Comparison of ENCODE assay signal across 15 cellular contexts in genomic region chr1:8947127-8947691, GRCh38. TPM values are rescaled to one million over a fixed set of nuclear protein-coding genes. Genes with fewer than 3 reads are reported as not detected.
A peak's percentile ranks its signal among the peaks of the same experiment; 100 is the strongest.
DNase-seq lines count a peak whose midpoint lies in the region; ATAC-seq, FAIRE-seq and TF ChIP-seq lines count a peak whose summit lies in the region.
"Had no signal": no experiment of that assay in that cellular context is flagged by ENCODE, and none has a peak within 500 bp of the region (broad histone marks: within the 10 kb centered on the region; RNA-seq: fewer than 3 reads in every experiment).

No MANE protein-coding gene starts in this region.

- H3K36me3 ChIP-seq in KOPT-K1 (ENCODE audit: insufficient read depth, low read length): no peaks in the 10 kb centered on the region
- H3K36me3 ChIP-seq: gastrocnemius medialis, left lung, ovary had no signal

- peaks cover 84% of the 10 kb centered on the region for H3K4me1 Mint-ChIP-seq in activated CD4-positive, alpha-beta T cell treated with anti-CD3 and anti-CD28 coated beads, Interleukin-2, amount 10 ng/mL, durations not matched to agents 7 days and 5 days
- H3K4me1 Mint-ChIP-seq in activated naive CD8-positive, alpha-beta T cell treated with anti-CD3 and anti-CD28 coated beads, Interleukin-2, amount 50 U/mL, for 24 hours: peaks cover 75% of the 10 kb centered on the region
- peaks cover 40% of the 10 kb centered on the region for H3K4me1 Mint-ChIP-seq in nephron progenitor cell

- peak; percentile 27 for DNase-seq in activated CD4-positive, alpha-beta T cell treated with anti-CD3 and anti-CD28 coated beads, Interleukin-2, amount 10 ng/mL, durations not matched to agents 7 days and 5 days
- DNase-seq in activated CD4-positive, alpha-beta T cell treated with anti-CD3 and anti-CD28 coated beads, Interleukin-2, amount 50 U/mL, for 1 hour: no peak
- DNase-seq in activated naive CD8-positive, alpha-beta T cell treated with anti-CD3 and anti-CD28 coated beads, Interleukin-2, amount 50 U/mL, for 24 hours: no peak
- DNase-seq in nephron progenitor cell: no peak
- DNase-seq in D721Med (ENCODE audit: insufficient read length, low spot score): no peak
- DNase-seq: dorsolateral prefrontal cortex, gastrocnemius medialis, GDM1, left lung, NCI-H1694 treated with DMSO at 0.1 percent for 48 hours, ovary had no signal

- no peak for TF ChIP-seq CTCF in nephron progenitor cell (IDR thresholded peaks at IDR 0.05)
- TF ChIP-seq CTCF in D721Med (IDR thresholded peaks at IDR 0.05; ENCODE audit: insufficient read depth, missing control alignments): no peak

- H3K4me3 Mint-ChIP-seq in activated CD4-positive, alpha-beta T cell treated with anti-CD3 and anti-CD28 coated beads, Interleukin-2, amount 10 ng/mL, durations not matched to agents 7 days and 5 days: peak overlapping the region; percentile 25
- H3K4me3 Mint-ChIP-seq in activated naive CD8-positive, alpha-beta T cell treated with anti-CD3 and anti-CD28 coated beads, Interleukin-2, amount 50 U/mL, for 24 hours: peak overlapping the region; percentile 63
- H3K4me3 Mint-ChIP-seq in nephron progenitor cell: no peak overlapping the region

- H3K27ac Mint-ChIP-seq in activated CD4-positive, alpha-beta T cell treated with anti-CD3 and anti-CD28 coated beads, Interleukin-2, amount 10 ng/mL, durations not matched to agents 7 days and 5 days: peak overlapping the region; percentile 96
- H3K27ac Mint-ChIP-seq in activated naive CD8-positive, alpha-beta T cell treated with anti-CD3 and anti-CD28 coated beads, Interleukin-2, amount 50 U/mL, for 24 hours: peak overlapping the region; percentile 99
- peak overlapping the region; percentile 69 for H3K27ac Mint-ChIP-seq in nephron progenitor cell

- no peak for FAIRE-seq in D721Med (lab: Jason Lieb, UNC)

- peaks cover 4% of the 10 kb centered on the region for H3K9me3 Mint-ChIP-seq in activated CD4-positive, alpha-beta T cell treated with anti-CD3 and anti-CD28 coated beads, Interleukin-2, amount 10 ng/mL, durations not matched to agents 7 days and 5 days
- no peaks in the 10 kb centered on the region for H3K9me3 Mint-ChIP-seq in activated naive CD8-positive, alpha-beta T cell treated with anti-CD3 and anti-CD28 coated beads, Interleukin-2, amount 50 U/mL, for 24 hours
- no peaks in the 10 kb centered on the region for H3K9me3 Mint-ChIP-seq in nephron progenitor cell

- CTCF ChIA-PET in activated CD4-positive, alpha-beta T cell treated with anti-CD3 and anti-CD28 coated beads, Interleukin-2, amount 10 ng/mL, durations not matched to agents 7 days and 5 days (lab: Charles Lee): interaction anchor here (0.6 to 2.7 kb wide), 7 partner anchors 10 to 170 kb away, joined by 3 to 19 read pairs (median 4); no protein-coding TSS in a partner anchor

- peak overlapping the region; percentile 98 for H3K27ac ChIP-seq in KOPT-K1 (ENCODE audit: low read depth, low read length, poor library complexity, severe bottlenecking)
- H3K27ac ChIP-seq: gastrocnemius medialis, left lung, ovary had no signal

- H3K9me3 ChIP-seq in KOPT-K1 (ENCODE audit: insufficient read depth, low read length, poor library complexity, severe bottlenecking): no peaks in the 10 kb centered on the region
- H3K9me3 ChIP-seq: gastrocnemius medialis, left lung, ovary had no signal

- H3K27me3 Mint-ChIP-seq in activated CD4-positive, alpha-beta T cell treated with anti-CD3 and anti-CD28 coated beads, Interleukin-2, amount 10 ng/mL, durations not matched to agents 7 days and 5 days: no peaks in the 10 kb centered on the region
- no peaks in the 10 kb centered on the region for H3K27me3 Mint-ChIP-seq in activated naive CD8-positive, alpha-beta T cell treated with anti-CD3 and anti-CD28 coated beads, Interleukin-2, amount 50 U/mL, for 24 hours
- H3K27me3 Mint-ChIP-seq in nephron progenitor cell (ENCODE audit: low read depth, poor library complexity): peaks cover 5% of the 10 kb centered on the region

- no peak for ATAC-seq in activated naive CD8-positive, alpha-beta T cell treated with anti-CD3 and anti-CD28 coated beads, Interleukin-2, amount 50 U/mL, for 24 hours
- ATAC-seq in GM21529 (IDR thresholded peaks at IDR 0.05; ENCODE audit: unreplicated experiment): no peak
- no peak for ATAC-seq in HG03354 (IDR thresholded peaks at IDR 0.05; ENCODE audit: poor library complexity, severe bottlenecking, unreplicated experiment)
- ATAC-seq: gastrocnemius medialis, left lung had no signal

- POLR2A ChIA-PET in activated CD4-positive, alpha-beta T cell treated with anti-CD3 and anti-CD28 coated beads, Interleukin-2, amount 10 ng/mL, durations not matched to agents 7 days and 5 days (lab: Charles Lee): interaction anchor here (0.5 kb wide), 1 partner anchor 18 kb away, joined by 3 read pairs; no protein-coding TSS in a partner anchor

- H3K36me3 Mint-ChIP-seq in activated CD4-positive, alpha-beta T cell treated with anti-CD3 and anti-CD28 coated beads, Interleukin-2, amount 10 ng/mL, durations not matched to agents 7 days and 5 days (ENCODE audit: low read depth): peaks cover 23% of the 10 kb centered on the region
- peaks cover 2% of the 10 kb centered on the region for H3K36me3 Mint-ChIP-seq in activated naive CD8-positive, alpha-beta T cell treated with anti-CD3 and anti-CD28 coated beads, Interleukin-2, amount 50 U/mL, for 24 hours (ENCODE audit: low read depth)
- H3K36me3 Mint-ChIP-seq in nephron progenitor cell (ENCODE audit: low read depth): no peaks in the 10 kb centered on the region

RNA-seq across cellular contexts. Expression of gene CA6, which starts 1.5 kb away (rescaled TPM):
- under 1 TPM; 0.25 to 0.31 TPM for total RNA-seq in activated CD4-positive, alpha-beta T cell treated with anti-CD3 and anti-CD28 coated beads, Interleukin-2, amount 10 ng/mL, durations not matched to agents 7 days and 5 days
- total RNA-seq: gastrocnemius medialis, left lung, ovary, temporal lobe had no signal
